20 cellular contexts compared by ENCODE assay signal in genomic region chr3:52037291-52037690, GRCh38. TPM values are rescaled to one million over a fixed set of nuclear protein-coding genes. Genes with fewer than 3 reads are reported as not detected.
DNase-seq lines count a peak whose midpoint lies in the region; ATAC-seq and TF ChIP-seq lines count a peak whose summit lies in the region.
"Had no signal": no experiment of that assay in that cellular context is flagged by ENCODE, and none has a peak within 500 bp of the region (broad histone marks: within the 10 kb centered on the region; RNA-seq: fewer than 3 reads in every experiment).

No MANE protein-coding gene starts in this region.

- no peaks in the 10 kb centered on the region for H3K9me1 ChIP-seq in IMR-90 (ENCODE audit: insufficient read depth, low read length)

- H3K4me1 Mint-ChIP-seq in neural crest cell = peaks cover 21% of the 10 kb centered on the region

- no peak overlapping the region for H2BK120ac ChIP-seq in IMR-90 (ENCODE audit: low read depth, low read length)

- no peaks in the 10 kb centered on the region for H3K27me3 Mint-ChIP-seq in neural crest cell (ENCODE audit: low read depth)
- H3K27me3 Mint-ChIP-seq: CD4-positive, alpha-beta T cell had no signal

- no peak for DNase-seq in IMR-90
- no peak for DNase-seq in RWPE2 (ENCODE audit: low spot score)
- no peak for DNase-seq in neural crest cell (ENCODE audit: low read depth, low spot score)
- DNase-seq in pons (ENCODE audit: low spot score) = no peak
- no peak for DNase-seq in NCI-H345 treated with DMSO at 0.1 percent for 48 hours (lab: John Stamatoyannopoulos, UW; ENCODE audit: unreplicated experiment)
- no peak for DNase-seq in posterior cingulate gyrus
- DNase-seq: BE2C, COR-L47, DMS79, MV-4-11, NCI-H1105 treated with DMSO at 0.1 percent for 48 hours, NCI-H2081 treated with DMSO at 0.1 percent for 48 hours, NCI-H446 treated with DMSO at 0.1 percent for 48 hours had no signal

- H3K79me1 ChIP-seq in IMR-90 (ENCODE audit: low read depth in 1 of 2, low read length in 2 of 2) = no peaks in the 10 kb centered on the region

- no peaks in the 10 kb centered on the region; the same call in 1 of the 2 replicates for H3K27me3 ChIP-seq in IMR-90 (ENCODE audit: control insufficient read depth, insufficient read depth, low read length)
- no peaks in the 10 kb centered on the region for H3K27me3 ChIP-seq in RWPE2 (ENCODE audit: insufficient read depth, poor library complexity, severe bottlenecking)
- H3K27me3 ChIP-seq: BE2C had no signal

- no peak for TF ChIP-seq CTCF in IMR-90 (conservative IDR thresholded peaks at IDR 0.05; ENCODE audit: low read depth, low read length)
- no peak for TF ChIP-seq CTCF in RWPE2 (IDR thresholded peaks at IDR 0.05; ENCODE audit: poor library complexity, severe bottlenecking)
- no peak for TF ChIP-seq CTCF in neural crest cell (conservative IDR thresholded peaks at IDR 0.05)

- CTCF ChIA-PET in IMR-90 (lab: Yijun Ruan, JAX) = no interaction called here

- H3K27ac Mint-ChIP-seq in neural crest cell (ENCODE audit: unreplicated experiment) = peak overlapping the region; percentile 78
- H3K27ac Mint-ChIP-seq: CD4-positive, alpha-beta T cell; H9 had no signal

- 0 out of 2 replicates have a peak overlapping the region, but pooled peaks have one; percentile 31 for H2AK5ac ChIP-seq in IMR-90 (ENCODE audit: low read depth, low read length)

- no peak overlapping the region for H3K14ac ChIP-seq in IMR-90 (replicated peaks; ENCODE audit: low read depth, low read length)

- H2BK20ac ChIP-seq in IMR-90 (ENCODE audit: low read depth, low read length) = no peak overlapping the region

- H3K23ac ChIP-seq in IMR-90 (ENCODE audit: low read depth, low read length) = no peak overlapping the region

- H3K9me3 Mint-ChIP-seq in neural crest cell = no peaks in the 10 kb centered on the region
- H3K9me3 Mint-ChIP-seq: CD4-positive, alpha-beta T cell; H9 had no signal

- TF ChIP-seq POLR2A in IMR-90 (IDR thresholded peaks at IDR 0.05; ENCODE audit: low read depth, low read length) = no peak

- no peak for TF ChIP-seq RAD21 in IMR-90 (IDR thresholded peaks at IDR 0.05; ENCODE audit: low read length)

- POLR2A ChIA-PET in IMR-90 (lab: Charles Lee; ENCODE audit: unreplicated experiment) = no interaction called here

- dilution Hi-C loops in IMR-90 (cut with HindIII; ENCODE audit: low sequenced_read_pairs, unreplicated experiment) = no loop called here

- H3K4me3 ChIP-seq in IMR-90 (ENCODE audit: insufficient read depth, low read depth, low read length) (no peak overlapping the region), RWPE2 (ENCODE audit: severe bottlenecking) (no peak overlapping the region)
- H3K4me3 ChIP-seq: GM12878 had no signal

- H4K8ac ChIP-seq in IMR-90 (ENCODE audit: low read depth in 2 of 2, low read length in 2 of 2) = no peak overlapping the region

- H3K4me1 ChIP-seq in IMR-90 (ENCODE audit: control insufficient read depth, insufficient read depth, low read length) (no peaks in the 10 kb centered on the region), RWPE2 (ENCODE audit: insufficient read depth, poor library complexity, severe bottlenecking) (peaks cover 22% of the 10 kb centered on the region)

- H4K20me1 ChIP-seq in IMR-90 (ENCODE audit: insufficient read depth, low read length) = no peaks in the 10 kb centered on the region

- no peak overlapping the region for H2BK15ac ChIP-seq in IMR-90 (ENCODE audit: low read depth, low read length)

- no peak overlapping the region for H2AK9ac ChIP-seq in IMR-90 (replicated peaks; ENCODE audit: low read depth, low read length, poor library complexity)

- H3K9me3 ChIP-seq in IMR-90 (ENCODE audit: control insufficient read depth, insufficient read depth, low read length) = no peaks in the 10 kb centered on the region
- H3K9me3 ChIP-seq in RWPE2 (ENCODE audit: severe bottlenecking) = no peaks in the 10 kb centered on the region
- H3K9me3 ChIP-seq: BE2C had no signal

- no peak overlapping the region for H3K56ac ChIP-seq in IMR-90 (ENCODE audit: extremely low read depth, insufficient read depth, low read length)

- no peak overlapping the region for H2AFZ ChIP-seq in IMR-90 (replicated peaks; ENCODE audit: low read length, poor library complexity)

- H3K36me3 ChIP-seq in IMR-90 (ENCODE audit: control insufficient read depth, insufficient read depth, low read length) (no peaks in the 10 kb centered on the region), RWPE2 (ENCODE audit: low read depth) (no peaks in the 10 kb centered on the region)
- H3K36me3 ChIP-seq: BE2C had no signal

- no peak overlapping the region for H2BK5ac ChIP-seq in IMR-90 (ENCODE audit: low read depth, low read length, poor library complexity, severe bottlenecking)

- H3K36me3 Mint-ChIP-seq in neural crest cell (ENCODE audit: low read depth) = no peaks in the 10 kb centered on the region

- intact Hi-C loops in IMR-90 (cut with micrococcal nuclease) = no loop called here
- intact Hi-C loops in posterior cingulate gyrus (cut with DNase I) = no loop called here

- H4K91ac ChIP-seq in IMR-90 (ENCODE audit: insufficient read depth, low read depth, low read length) = no peak overlapping the region

- H3K4me2 ChIP-seq in IMR-90 (ENCODE audit: low read depth, low read length) = no peak overlapping the region
- H3K4me2 ChIP-seq: KMS-11 had no signal

- no CpG with 5 or more reads among the region's 4 CpGs for WGBS in IMR-90 (ENCODE audit: extremely low coverage in 2 of 2, insufficient read length in 1 of 2), 2 experiments

- no peak overlapping the region for H3K18ac ChIP-seq in IMR-90 (ENCODE audit: low read depth, low read length)

- no peak overlapping the region for H3K9ac ChIP-seq in IMR-90 (ENCODE audit: low read depth, low read length)
- H3K9ac ChIP-seq: KMS-11 had no signal

- in situ Hi-C loops in IMR-90 (cut with MboI; ENCODE audit: low sequenced_read_pairs) = no loop called here

- no TSS peak for BruUV-seq in IMR-90 (replicated peaks; lab: Mats Ljungman, UMichigan)

- H3K4me3 Mint-ChIP-seq in neural crest cell = no peak overlapping the region
- H3K4me3 Mint-ChIP-seq: CD4-positive, alpha-beta T cell; H9 had no signal

- no peak overlapping the region for H4K5ac ChIP-seq in IMR-90 (ENCODE audit: low read depth, low read length)

- no peak for ATAC-seq in IMR-90 (ENCODE audit: low read depth)
- ATAC-seq in RWPE2 (ENCODE audit: low read depth) = no peak; the same call in 2 of the 3 replicates
- ATAC-seq: SK-N-SH treated with all-trans-retinoic acid at 6 μM for 48 hours had no signal

- H3K27ac ChIP-seq in IMR-90 (ENCODE audit: insufficient read depth, low read length) (no peak overlapping the region), RWPE2 (ENCODE audit: poor library complexity, severe bottlenecking) (peak overlapping the region; percentile 62), cingulate gyrus (ENCODE audit: low read depth, low read length) (peak overlapping the region; percentile 100)
- H3K27ac ChIP-seq: HL-60, KMS-11 had no signal

- no peak overlapping the region for H3K4ac ChIP-seq in IMR-90 (ENCODE audit: low read depth, low read length)

TF ChIP-seq in IMR-90, 13 proteins besides CTCF, POLR2A, EP300 and RAD21:
- TF ChIP-seq CHD1 (IDR thresholded peaks at IDR 0.05; ENCODE audit: low read depth, low read length) = no peak
- TF ChIP-seq SMC3 (IDR thresholded peaks at IDR 0.05; ENCODE audit: low read depth, low read length) = no peak
- no peak for TF ChIP-seq MAZ (IDR thresholded peaks at IDR 0.05; ENCODE audit: borderline replicate concordance, low read depth, low read length)
- TF ChIP-seq MXI1 (IDR thresholded peaks at IDR 0.05; ENCODE audit: borderline replicate concordance, low read depth, low read length) = no peak
- TF ChIP-seq RCOR1 (IDR thresholded peaks at IDR 0.05; ENCODE audit: insufficient replicate concordance, low read length) = no peak
- TF ChIP-seq USF2 (IDR thresholded peaks at IDR 0.05; ENCODE audit: low read depth, low read length) = no peak
- no peak for TF ChIP-seq MAFK (IDR thresholded peaks at IDR 0.05; ENCODE audit: low read depth, low read length)
- TF ChIP-seq CEBPB (IDR thresholded peaks at IDR 0.05; ENCODE audit: low read depth, low read length) = 0 out of 2 replicates have a peak, but pooled peaks have one; percentile 28

RNA-seq across cellular contexts. Expression of gene DUSP7, which starts 19.1 kb away (rescaled TPM):
- total RNA-seq in IMR-90 (2012; rRNA removed) (9.3 and 9.7 TPM in 2 replicates), neural crest cell (24.2 and 24.3 TPM in 2 replicates)
- polyA plus RNA-seq in IMR-90 (2012; rRNA removed) = 24.0 and 27.8 TPM in 2 replicates
- 10.9 and 26.7 TPM in 2 replicates for polyA plus RNA-seq in IMR-90 (2012; cell fraction: cytosol; rRNA removed)
- 8.9 and 16.8 TPM in 2 replicates for polyA plus RNA-seq in IMR-90 (2012; cell fraction: nucleus; rRNA removed; ENCODE audit: low replicate concordance)

RNA-seq across cellular contexts. Expression of gene RPL29, which starts 41.6 kb away (rescaled TPM):
- 1,798 and 2,081 TPM in 2 replicates for total RNA-seq in IMR-90 (2012; rRNA removed)
- polyA plus RNA-seq in IMR-90 (2012; rRNA removed) = 2,126 and 2,187 TPM in 2 replicates
- polyA plus RNA-seq in IMR-90 (2012; cell fraction: cytosol; rRNA removed) = 1,284 and 2,643 TPM in 2 replicates
- polyA plus RNA-seq in IMR-90 (2012; cell fraction: nucleus; rRNA removed; ENCODE audit: low replicate concordance) = 510 and 968 TPM in 2 replicates
- 1,471 and 1,533 TPM in 2 replicates for total RNA-seq in neural crest cell

RNA-seq across cellular contexts. Expression of gene ACY1, which starts 54.0 kb away (rescaled TPM):
- total RNA-seq in IMR-90 (2012; rRNA removed) (21.1 and 22.0 TPM in 2 replicates), neural crest cell (29.9 and 32.5 TPM in 2 replicates)
- 44.8 and 47.1 TPM in 2 replicates for polyA plus RNA-seq in IMR-90 (2012; rRNA removed)
- 44.3 and 84.7 TPM in 2 replicates for polyA plus RNA-seq in IMR-90 (2012; cell fraction: cytosol; rRNA removed)
- polyA plus RNA-seq in IMR-90 (2012; cell fraction: nucleus; rRNA removed; ENCODE audit: low replicate concordance) = 49.3 and 84.6 TPM in 2 replicates
